ENCODE assay signal across 8 cellular contexts in the genomic region with DNA sequence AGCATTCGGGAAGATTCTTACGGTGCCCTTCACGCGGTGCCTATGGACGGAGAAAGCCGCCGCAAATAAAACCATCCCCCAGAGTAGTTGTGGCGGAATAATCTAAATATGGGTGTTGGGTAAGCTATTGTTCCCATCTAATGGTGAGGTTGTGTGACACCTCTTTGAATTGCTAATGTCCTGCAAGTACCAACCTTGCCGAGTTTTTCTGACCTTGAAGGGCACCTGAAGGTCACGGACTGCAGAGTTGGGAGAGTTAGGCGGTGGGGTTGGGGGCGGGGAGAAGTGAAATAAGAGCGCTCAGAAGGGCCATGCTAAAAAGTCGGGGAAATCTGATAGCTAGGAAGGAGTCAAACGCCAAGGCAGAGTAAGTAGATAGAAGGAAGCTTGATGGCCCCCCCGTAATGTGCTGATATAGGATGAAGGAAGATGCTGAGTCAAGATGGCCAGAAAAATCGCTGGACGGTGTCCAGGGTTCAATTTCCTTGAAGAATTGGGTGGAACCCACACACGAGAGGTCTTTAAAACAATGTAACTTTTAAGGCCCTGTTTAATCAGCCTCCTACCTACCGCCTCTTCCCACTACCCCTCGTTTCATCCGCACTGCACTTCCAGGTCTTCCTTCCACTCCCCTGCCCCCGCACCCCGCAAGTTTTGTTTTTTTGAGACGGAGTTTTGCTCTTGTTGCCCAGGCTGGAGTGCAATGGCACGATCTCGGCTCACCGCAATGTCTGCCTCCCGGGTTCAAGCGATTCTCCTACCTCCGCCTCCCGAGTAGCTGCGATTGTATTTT. TPM values are rescaled to one million over a fixed set of nuclear protein-coding genes. Genes with fewer than 3 reads are reported as not detected.
A peak's percentile ranks its signal among the peaks of the same experiment; 100 is the strongest.
DNase-seq lines count a peak whose midpoint lies in the region; ATAC-seq, FAIRE-seq and TF ChIP-seq lines count a peak whose summit lies in the region.

No MANE protein-coding gene starts in this region.

- peak; percentile 50 to 53; a peak in 5 of 6 replicates for ATAC-seq in A549
- ATAC-seq in HG03045 (IDR thresholded peaks at IDR 0.05; ENCODE audit: unreplicated experiment), result peak; percentile 13
- ATAC-seq in memory B cell (ENCODE audit: low read depth), result peak; percentile 13
- ATAC-seq in thoracic aorta (ENCODE audit: insufficient number of reproducible peaks, low FRiP score, low read depth), result peak; percentile 27
- no peak for ATAC-seq in HG02798 (IDR thresholded peaks at IDR 0.05; ENCODE audit: poor library complexity, unreplicated experiment)

- peaks cover 15% of the 10 kb centered on the region for H3K36me3 Mint-ChIP-seq in dendritic cell treated with granulocyte-macrophage colony-stimulating factor and Interleukin-4, amounts not matched to agents 40 ng/mL and 50 ng/mL, for 4 days (ENCODE audit: low read depth)
- no peaks in the 10 kb centered on the region for H3K36me3 Mint-ChIP-seq in memory B cell

- H3K27me3 ChIP-seq in SJSA1 (replicated peaks) (no peaks in the 10 kb centered on the region), thoracic aorta (replicated peaks; ENCODE audit: insufficient read depth) (no peaks in the 10 kb centered on the region)

- TF ChIP-seq CTCF in A549 (IDR thresholded peaks at IDR 0.05) (no peak), thoracic aorta (IDR thresholded peaks at IDR 0.05) (no peak)

- peak overlapping the region; percentile 77 for H3K4me2 ChIP-seq in A549

- TF ChIP-seq EP300 in A549 (IDR thresholded peaks at IDR 0.05), result no peak

- peak overlapping the region; percentile 87 for H3K4me3 Mint-ChIP-seq in dendritic cell treated with granulocyte-macrophage colony-stimulating factor and Interleukin-4, amounts not matched to agents 40 ng/mL and 50 ng/mL, for 4 days
- H3K4me3 Mint-ChIP-seq in memory B cell, result peak overlapping the region; percentile 90

- intact Hi-C loops in dendritic cell treated with granulocyte-macrophage colony-stimulating factor and Interleukin-4, amounts not matched to agents 40 ng/mL and 50 ng/mL, for 4 days (cut with micrococcal nuclease), result no loop called here

- TF ChIP-seq POLR2A in A549 (IDR thresholded peaks at IDR 0.05; ENCODE audit: low read length), result no peak

- CTCF ChIA-PET in A549 (lab: Yijun Ruan, JAX), result no interaction called here

- no peaks in the 10 kb centered on the region for H3K9me3 Mint-ChIP-seq in dendritic cell treated with granulocyte-macrophage colony-stimulating factor and Interleukin-4, amounts not matched to agents 40 ng/mL and 50 ng/mL, for 4 days
- no peaks in the 10 kb centered on the region for H3K9me3 Mint-ChIP-seq in memory B cell

- DNase-seq in A549 (ENCODE audit: low read depth in 1 of 2, low spot score in 1 of 2), result peak in 1 of 2 experiments; percentile 10
- peak; percentile 43 for DNase-seq in ELR (ENCODE audit: low read depth)
- no peak for DNase-seq in SJSA1 (ENCODE audit: low read depth in 1 of 2, low spot score in 2 of 2)
- peak; percentile 7 to 21 for DNase-seq in memory B cell (ENCODE audit: low spot score in 2 of 2)
- no peak for DNase-seq in thoracic aorta (ENCODE audit: low spot score)

- no peak for FAIRE-seq in A549 (lab: Jason Lieb, UNC)

- H3K4me3 ChIP-seq in A549 (peak overlapping the region; percentile 96), SJSA1 (peak overlapping the region; percentile 98), thoracic aorta (peak overlapping the region; percentile 81)

- TF ChIP-seq RAD21 in A549 (conservative IDR thresholded peaks at IDR 0.05 in 1 of 2, IDR thresholded peaks at IDR 0.05 in 1 of 2), result no peak

- WGBS in A549 (ENCODE audit: missing lambda C conversion rate), result 47% methylated on average over 31 of the region's 33 CpGs

- H3K27ac ChIP-seq in A549 (peak overlapping the region; percentile 92 to 95), SJSA1 (peak overlapping the region; percentile 63; the same call in 1 of the 2 replicates), thoracic aorta (peak overlapping the region; percentile 76 to 91)

- H3K36me3 ChIP-seq in SJSA1 (peaks cover 6% of the 10 kb centered on the region), thoracic aorta (no peaks in the 10 kb centered on the region)

- H3K9me3 ChIP-seq in A549 (no peaks in the 10 kb centered on the region), SJSA1 (replicated peaks) (peaks cover 6% of the 10 kb centered on the region; the same call in 1 of the 2 replicates), thoracic aorta (no peaks in the 10 kb centered on the region)

- peaks cover 40% of the 10 kb centered on the region for H3K4me1 Mint-ChIP-seq in dendritic cell treated with granulocyte-macrophage colony-stimulating factor and Interleukin-4, amounts not matched to agents 40 ng/mL and 50 ng/mL, for 4 days (ENCODE audit: low read depth)
- H3K4me1 Mint-ChIP-seq in memory B cell, result peaks cover 27% of the 10 kb centered on the region

- no peaks in the 10 kb centered on the region for H3K27me3 Mint-ChIP-seq in dendritic cell treated with granulocyte-macrophage colony-stimulating factor and Interleukin-4, amounts not matched to agents 40 ng/mL and 50 ng/mL, for 4 days
- H3K27me3 Mint-ChIP-seq in memory B cell, result no peaks in the 10 kb centered on the region

- peak overlapping the region; percentile 89 for H3K27ac Mint-ChIP-seq in dendritic cell treated with granulocyte-macrophage colony-stimulating factor and Interleukin-4, amounts not matched to agents 40 ng/mL and 50 ng/mL, for 4 days
- H3K27ac Mint-ChIP-seq in memory B cell, result peak overlapping the region; percentile 74

- POLR2A ChIA-PET in A549 (lab: Yijun Ruan, JAX), result interaction anchor here (1.0 to 1.2 kb wide), 2 partner anchors 41 to 232 kb away, joined by 3 read pairs; no protein-coding TSS in a partner anchor

- peaks cover 12% of the 10 kb centered on the region; the same call in 1 of the 3 replicates for H3K4me1 ChIP-seq in A549
- peaks cover 14% of the 10 kb centered on the region for H3K4me1 ChIP-seq in SJSA1 (replicated peaks)
- H3K4me1 ChIP-seq in thoracic aorta (ENCODE audit: control insufficient read depth in 1 of 2, low read depth in 2 of 2), result peaks cover 9 to 29% of the 10 kb centered on the region in 2 donors

TF ChIP-seq in A549, 52 proteins besides CTCF, POLR2A, EP300 and RAD21:
- TF ChIP-seq NPAS2 (CRISPR knock-in tag; IDR thresholded peaks at IDR 0.05; ENCODE audit: borderline replicate concordance) (no peak), NFE2L2 (conservative IDR thresholded peaks at IDR 0.05; ENCODE audit: low read length) (no peak), HEYL (CRISPR knock-in tag; IDR thresholded peaks at IDR 0.05) (no peak), MYC (IDR thresholded peaks at IDR 0.05; ENCODE audit: borderline replicate concordance, low read length) (no peak), KDM1A (IDR thresholded peaks at IDR 0.05; ENCODE audit: low read depth) (no peak), TFCP2L1 (CRISPR knock-in tag; IDR thresholded peaks at IDR 0.05) (no peak), CEBPB (IDR thresholded peaks at IDR 0.05) (no peak), SREBF2 (IDR thresholded peaks at IDR 0.05) (no peak), RNF2 (IDR thresholded peaks at IDR 0.05; ENCODE audit: borderline replicate concordance, low read depth) (no peak), HOXB5 (CRISPR knock-in tag; IDR thresholded peaks at IDR 0.05) (no peak), CBX2 (IDR thresholded peaks at IDR 0.05; ENCODE audit: borderline replicate concordance, low read depth) (no peak)
- TF ChIP-seq, protein P1, sequence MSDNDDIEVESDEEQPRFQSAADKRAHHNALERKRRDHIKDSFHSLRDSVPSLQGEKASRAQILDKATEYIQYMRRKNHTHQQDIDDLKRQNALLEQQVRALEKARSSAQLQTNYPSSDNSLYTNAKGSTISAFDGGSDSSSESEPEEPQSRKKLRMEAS (IDR thresholded peaks at IDR 0.05), result no peak
- TF ChIP-seq, protein P2, sequence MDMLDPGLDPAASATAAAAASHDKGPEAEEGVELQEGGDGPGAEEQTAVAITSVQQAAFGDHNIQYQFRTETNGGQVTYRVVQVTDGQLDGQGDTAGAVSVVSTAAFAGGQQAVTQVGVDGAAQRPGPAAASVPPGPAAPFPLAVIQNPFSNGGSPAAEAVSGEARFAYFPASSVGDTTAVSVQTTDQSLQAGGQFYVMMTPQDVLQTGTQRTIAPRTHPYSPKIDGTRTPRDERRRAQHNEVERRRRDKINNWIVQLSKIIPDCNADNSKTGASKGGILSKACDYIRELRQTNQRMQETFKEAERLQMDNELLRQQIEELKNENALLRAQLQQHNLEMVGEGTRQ (IDR thresholded peaks at IDR 0.05), result no peak
- TF ChIP-seq, protein P3, sequence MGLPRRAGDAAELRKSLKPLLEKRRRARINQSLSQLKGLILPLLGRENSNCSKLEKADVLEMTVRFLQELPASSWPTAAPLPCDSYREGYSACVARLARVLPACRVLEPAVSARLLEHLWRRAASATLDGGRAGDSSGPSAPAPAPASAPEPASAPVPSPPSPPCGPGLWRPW (IDR thresholded peaks at IDR 0.05), result no peak

RNA-seq across cellular contexts. Expression of a gene that starts 0.6 kb away (rescaled TPM):
- polyA plus RNA-seq in A549 (2011; rRNA removed), result 3.1 and 5.4 TPM in 2 replicates
- 1.6 and 2.0 TPM in 2 replicates for polyA plus RNA-seq in A549 (2012; cell fraction: cytosol; rRNA removed)
- polyA plus RNA-seq in A549 (2012; cell fraction: nucleus; rRNA removed), result 3.2 and 5.8 TPM in 2 replicates
- polyA plus RNA-seq in A549 (2017; fragmentation: RNase III; extraction: RNeasy Plus Mini Kit Qiagen cat#74134 plus additional on column Dnase treatment), result 4.0 to 4.2 TPM (median 4.0 TPM) in 3 replicates
- 1.0 and 1.9 TPM in 2 replicates for polyA minus RNA-seq in A549 (2011; rRNA and poly(A)+ RNA removed)
- total RNA-seq in SJSA1 (2014; rRNA removed; shearing (Covaris generic)), result 0.18 and 0.56 TPM in 2 replicates
- 1 to 10 TPM; 5.6 to 5.7 TPM for total RNA-seq in thoracic aorta

RNA-seq across cellular contexts. Expression of a gene that starts 0.7 kb away (rescaled TPM):
- polyA plus RNA-seq in A549 (2011; rRNA removed), result 6.7 and 8.1 TPM in 2 replicates
- 4.3 and 5.8 TPM in 2 replicates for polyA plus RNA-seq in A549 (2012; cell fraction: cytosol; rRNA removed)
- 2.0 and 2.5 TPM in 2 replicates for polyA plus RNA-seq in A549 (2012; cell fraction: nucleus; rRNA removed)
- polyA plus RNA-seq in A549 (2017; fragmentation: RNase III; extraction: RNeasy Plus Mini Kit Qiagen cat#74134 plus additional on column Dnase treatment), result 6.6 to 7.0 TPM (median 6.8 TPM) in 3 replicates
- 7.2 and 11.9 TPM in 2 replicates for polyA minus RNA-seq in A549 (2011; rRNA and poly(A)+ RNA removed)
- total RNA-seq in SJSA1 (2014; rRNA removed; shearing (Covaris generic)), result 13.8 and 16.9 TPM in 2 replicates
- 10 to 100 TPM; 30.6 to 38.2 TPM for total RNA-seq in thoracic aorta

Comparison
In these comparisons a context has a peak if more than half of its experiments do, and no peak if none do; other contexts are left out.
1. DNase-seq: peak in ELR (single experiment) and memory B cell (2 of 2); none in SJSA1 (0 of 2) and thoracic aorta (single experiment).
2. Peak in every context shown above with its lines, with median percentiles within 50 percentile points of each other: H3K27ac ChIP-seq and H3K4me3 ChIP-seq.